9 cellular contexts compared by ENCODE assay signal in genomic region chr2:154452906-154453493, GRCh38.
DNase-seq lines count a peak whose midpoint lies in the region; ATAC-seq and TF ChIP-seq lines count a peak whose summit lies in the region.
"Had no signal": no experiment of that assay in that cellular context is flagged by ENCODE, and none has a peak within 500 bp of the region (broad histone marks: within the 10 kb centered on the region; RNA-seq: fewer than 3 reads in every experiment).

No MANE protein-coding gene starts in this region.

- BruUV-seq in mammary epithelial cell (replicated peaks; lab: Mats Ljungman, UMichigan), result no TSS peak

- no peaks in the 10 kb centered on the region for H3K4me1 ChIP-seq in mammary epithelial cell (ENCODE audit: insufficient read depth, low read length)
- no peaks in the 10 kb centered on the region for H3K4me1 ChIP-seq in CD8-positive, alpha-beta memory T cell (ENCODE audit: insufficient read depth, low read length)

- no peaks in the 10 kb centered on the region for H3K36me3 Mint-ChIP-seq in CD8-positive, alpha-beta memory T cell

- peaks cover 0 to 8% (median 5%) of the 10 kb centered on the region in 5 donors for H3K9me3 Mint-ChIP-seq in CD8-positive, alpha-beta memory T cell

- H3K4me2 ChIP-seq in mammary epithelial cell (ENCODE audit: insufficient read depth, low read depth, low read length), result no peak overlapping the region

- no peak overlapping the region for H3K27ac Mint-ChIP-seq in CD8-positive, alpha-beta memory T cell
- H3K27ac Mint-ChIP-seq: stimulated activated naive CD8-positive, alpha-beta T cell treated with anti-CD3 and anti-CD28 coated beads, Interleukin-15, Interleukin-2, amounts not matched to agents 100 ng/mL and 50 ng/mL, for 24 hours had no signal

- H4K20me1 ChIP-seq in mammary epithelial cell (ENCODE audit: insufficient read depth, low read length), result no peaks in the 10 kb centered on the region

- H3K27me3 Mint-ChIP-seq in CD8-positive, alpha-beta memory T cell, result peaks cover 0 to 1% of the 10 kb centered on the region in 2 donors
- H3K27me3 Mint-ChIP-seq: stimulated activated naive CD8-positive, alpha-beta T cell treated with anti-CD3 and anti-CD28 coated beads, Interleukin-15, Interleukin-2, amounts not matched to agents 100 ng/mL and 50 ng/mL, for 24 hours had no signal

- peak; percentile 11 for DNase-seq in Caki2 (ENCODE audit: low read depth)
- peak; percentile 33 for DNase-seq in MV-4-11 (lab: John Stamatoyannopoulos, UW)
- no peak for DNase-seq in mammary epithelial cell
- DNase-seq in renal cortical epithelial cell (ENCODE audit: low read depth), result peak; percentile 68
- no peak for DNase-seq in CD8-positive, alpha-beta memory T cell
- DNase-seq in activated CD4-positive, CD25-positive, alpha-beta regulatory T cell treated with anti-CD3 and anti-CD28 coated beads, Interleukin-2, amount 50 U/mL, for 72 hours, result no peak
- no peak for DNase-seq in activated T-cell treated with anti-CD3 and anti-CD28 coated beads for 4 hours

- in situ Hi-C loops in Caki2 (cut with HindIII; ENCODE audit: low pct_unique_long_range_greater_than_20kb, low sequenced_read_pairs), result no loop called here
- in situ Hi-C loops in mammary epithelial cell (cut with MboI; ENCODE audit: low sequenced_read_pairs in 2 of 2), result no loop called here

- POLR2A ChIA-PET in CD8-positive, alpha-beta memory T cell (lab: Charles Lee), result no interaction called here

- peak; percentile 62 for ATAC-seq in GM19467 (IDR thresholded peaks at IDR 0.05; ENCODE audit: unreplicated experiment)

- dilution Hi-C loops in mammary epithelial cell (cut with HindIII; ENCODE audit: low sequenced_read_pairs), result no loop called here

- no peaks in the 10 kb centered on the region for H3K27me3 ChIP-seq in mammary epithelial cell (ENCODE audit: insufficient read depth, low read length)
- no peaks in the 10 kb centered on the region for H3K27me3 ChIP-seq in CD8-positive, alpha-beta memory T cell (ENCODE audit: insufficient read depth, low read length, poor library complexity, severe bottlenecking)

- no peaks in the 10 kb centered on the region for H3K36me3 ChIP-seq in mammary epithelial cell (ENCODE audit: insufficient read depth, low read length)
- H3K36me3 ChIP-seq in CD8-positive, alpha-beta memory T cell (ENCODE audit: insufficient read depth, low read length), result no peaks in the 10 kb centered on the region

- 100% methylated on average over 2 of the region's 4 CpGs for WGBS in mammary epithelial cell (ENCODE audit: low coverage, missing lambda C conversion rate)

- intact Hi-C loops in mammary epithelial cell (cut with micrococcal nuclease), result loop anchor here (2.0 kb wide), 1 partner anchor 858 kb away; no protein-coding TSS in a partner anchor

- H3K9ac ChIP-seq in mammary epithelial cell (ENCODE audit: insufficient read depth, low read length), result no peak overlapping the region

- no peak overlapping the region for H2AFZ ChIP-seq in mammary epithelial cell (ENCODE audit: low read depth, low read length)

- CTCF ChIA-PET in mammary epithelial cell (lab: Charles Lee; ENCODE audit: low non-redundant PET), result no interaction called here
- CTCF ChIA-PET in CD8-positive, alpha-beta memory T cell (lab: Charles Lee), result no interaction called here

- H3K4me1 Mint-ChIP-seq in CD8-positive, alpha-beta memory T cell, result no peaks in the 10 kb centered on the region

- peak; percentile 50 to 54 for TF ChIP-seq CTCF in mammary epithelial cell (conservative IDR thresholded peaks at IDR 0.05 in 1 of 2, IDR thresholded peaks at IDR 0.05 in 1 of 2; ENCODE audit: extremely low read depth in 1 of 2, insufficient read depth in 1 of 2, low read depth in 1 of 2, low read length in 2 of 2)

- H3K4me3 Mint-ChIP-seq in CD8-positive, alpha-beta memory T cell, result no peak overlapping the region
- H3K4me3 Mint-ChIP-seq: stimulated activated naive CD8-positive, alpha-beta T cell treated with anti-CD3 and anti-CD28 coated beads, Interleukin-15, Interleukin-2, amounts not matched to agents 100 ng/mL and 50 ng/mL, for 24 hours had no signal

- H3K4me3 ChIP-seq in mammary epithelial cell (replicated peaks in 1 of 3; ENCODE audit: insufficient read depth in 1 of 3, low read depth in 2 of 3, low read length in 3 of 3), result no peak overlapping the region
- H3K4me3 ChIP-seq in CD8-positive, alpha-beta memory T cell (ENCODE audit: low read length), result no peak overlapping the region

- no peaks in the 10 kb centered on the region for H3K9me3 ChIP-seq in mammary epithelial cell (replicated peaks; ENCODE audit: insufficient read depth, low read length)
- H3K9me3 ChIP-seq in CD8-positive, alpha-beta memory T cell (ENCODE audit: low read length), result no peaks in the 10 kb centered on the region

- no peaks in the 10 kb centered on the region for H3K79me2 ChIP-seq in mammary epithelial cell (ENCODE audit: insufficient read depth, low read length)

- H3K27ac ChIP-seq in mammary epithelial cell (ENCODE audit: insufficient read depth, low read depth, low read length), result no peak overlapping the region
- no peak overlapping the region for H3K27ac ChIP-seq in CD8-positive, alpha-beta memory T cell (ENCODE audit: low read depth, low read length)

Comparison
In these comparisons a context has a peak if more than half of its experiments do, and no peak if none do; other contexts are left out.
1. DNase-seq: peak in Caki2 (single experiment), MV-4-11 (single experiment) and renal cortical epithelial cell (single experiment); none in mammary epithelial cell (single experiment), CD8-positive, alpha-beta memory T cell (0 of 5), activated CD4-positive, CD25-positive, alpha-beta regulatory T cell treated with anti-CD3 and anti-CD28 coated beads, Interleukin-2, amount 50 U/mL, for 72 hours (single experiment) and activated T-cell treated with anti-CD3 and anti-CD28 coated beads for 4 hours (single experiment).